ENCODE assay signal across 1 cellular context in the genomic region with DNA sequence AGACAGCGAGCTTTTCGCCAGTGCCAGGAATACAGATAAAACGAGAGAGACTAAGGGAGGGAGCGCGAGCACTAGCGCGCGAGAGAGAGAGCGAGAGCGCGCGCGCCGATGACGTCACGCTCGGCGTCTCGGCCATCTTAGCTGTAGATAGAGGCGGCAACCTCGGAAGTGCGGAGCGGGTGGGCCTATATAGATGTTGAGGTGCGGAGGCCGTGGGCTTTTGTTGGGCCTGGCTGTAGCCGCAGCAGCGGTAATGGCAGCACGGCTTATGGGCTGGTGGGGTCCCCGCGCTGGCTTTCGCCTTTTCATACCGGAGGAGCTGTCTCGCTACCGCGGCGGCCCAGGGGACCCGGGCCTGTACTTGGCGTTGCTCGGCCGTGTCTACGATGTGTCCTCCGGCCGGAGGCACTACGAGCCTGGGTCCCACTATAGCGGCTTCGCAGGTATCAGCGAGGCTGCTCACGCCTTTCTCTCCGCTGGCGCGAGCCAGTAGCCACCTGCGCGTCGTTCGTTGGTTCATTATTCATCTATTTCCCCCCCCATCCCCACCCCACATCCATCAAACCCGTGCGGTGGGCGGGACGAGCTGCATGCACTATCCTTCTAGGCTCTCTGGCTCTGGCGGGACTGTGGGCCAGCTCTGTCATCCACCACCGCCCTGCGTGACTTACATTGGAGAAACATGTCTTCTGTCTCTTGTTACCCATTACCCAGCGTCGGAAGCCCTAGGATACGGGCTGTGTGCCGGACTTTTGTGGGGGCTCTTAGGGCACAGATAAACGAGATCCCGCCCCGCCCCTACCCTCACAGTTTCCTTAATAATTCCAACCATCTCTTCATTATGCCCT.
TF ChIP-seq lines count a peak whose summit lies in the region.

No MANE protein-coding gene starts in this region.

TF ChIP-seq in HepG2, 621 proteins besides CTCF, POLR2A, EP300 and RAD21 (continued from another document and continues in another):
- TF ChIP-seq ZFP1 (CRISPR knock-in tag; IDR thresholded peaks at IDR 0.05) (peak; percentile 62), ZNF781 (CRISPR knock-in tag; IDR thresholded peaks at IDR 0.05; ENCODE audit: borderline replicate concordance, not compliant biosample characterization) (peak; percentile 59), MIXL1 (CRISPR knock-in tag; IDR thresholded peaks at IDR 0.05) (no peak), ZNF589 (CRISPR knock-in tag; conservative IDR thresholded peaks at IDR 0.05) (no peak), ATAD3A (CRISPR knock-in tag; IDR thresholded peaks at IDR 0.05) (no peak), SAFB2 (CRISPR knock-in tag; IDR thresholded peaks at IDR 0.05; ENCODE audit: borderline replicate concordance, low read depth) (peak; percentile 20; the same call in 1 of the 2 replicates), ZNF670 (CRISPR knock-in tag; IDR thresholded peaks at IDR 0.05; ENCODE audit: borderline replicate concordance) (no peak; the same call in 1 of the 2 replicates), CHD2 (IDR thresholded peaks at IDR 0.05; ENCODE audit: low read depth, low read length) (peak; percentile 70), POLR2G (IDR thresholded peaks at IDR 0.05; ENCODE audit: low read depth, low read length) (peak; percentile 90), NR2C2 (CRISPR knock-in tag; IDR thresholded peaks at IDR 0.05; ENCODE audit: borderline replicate concordance) (no peak; the same call in 1 of the 2 replicates), NFYC (CRISPR knock-in tag; IDR thresholded peaks at IDR 0.05) (peak; percentile 10; the same call in 1 of the 2 replicates), ZNF839 (CRISPR knock-in tag; IDR thresholded peaks at IDR 0.05; ENCODE audit: borderline replicate concordance) (no peak), CREM (IDR thresholded peaks at IDR 0.05) (peak; percentile 93), CREM (CRISPR knock-in tag; IDR thresholded peaks at IDR 0.05) (peak; percentile 58; the same call in 1 of the 2 replicates), SMAD9 (CRISPR knock-in tag; IDR thresholded peaks at IDR 0.05) (no peak), NCOA2 (CRISPR knock-in tag; IDR thresholded peaks at IDR 0.05) (peak; percentile 7; the same call in 1 of the 2 replicates), NPAS2 (CRISPR knock-in tag; IDR thresholded peaks at IDR 0.05; ENCODE audit: borderline replicate concordance) (no peak), ZNF577 (CRISPR knock-in tag; IDR thresholded peaks at IDR 0.05; ENCODE audit: borderline replicate concordance, low read depth) (no peak), HDAC2 (CRISPR knock-in tag; IDR thresholded peaks at IDR 0.05) (no peak; the same call in 1 of the 2 replicates), ZBTB20 (CRISPR knock-in tag; IDR thresholded peaks at IDR 0.05; ENCODE audit: borderline replicate concordance, low read depth) (no peak), SALL2 (CRISPR knock-in tag; IDR thresholded peaks at IDR 0.05) (no peak), ZNF567 (CRISPR knock-in tag; IDR thresholded peaks at IDR 0.05; ENCODE audit: borderline replicate concordance) (no peak; the same call in 1 of the 2 replicates), ERF (CRISPR knock-in tag; IDR thresholded peaks at IDR 0.05) (no peak; the same call in 1 of the 2 replicates)
- TF ChIP-seq, protein P1, sequence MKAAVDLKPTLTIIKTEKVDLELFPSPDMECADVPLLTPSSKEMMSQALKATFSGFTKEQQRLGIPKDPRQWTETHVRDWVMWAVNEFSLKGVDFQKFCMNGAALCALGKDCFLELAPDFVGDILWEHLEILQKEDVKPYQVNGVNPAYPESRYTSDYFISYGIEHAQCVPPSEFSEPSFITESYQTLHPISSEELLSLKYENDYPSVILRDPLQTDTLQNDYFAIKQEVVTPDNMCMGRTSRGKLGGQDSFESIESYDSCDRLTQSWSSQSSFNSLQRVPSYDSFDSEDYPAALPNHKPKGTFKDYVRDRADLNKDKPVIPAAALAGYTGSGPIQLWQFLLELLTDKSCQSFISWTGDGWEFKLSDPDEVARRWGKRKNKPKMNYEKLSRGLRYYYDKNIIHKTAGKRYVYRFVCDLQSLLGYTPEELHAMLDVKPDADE (CRISPR knock-in tag; IDR thresholded peaks at IDR 0.05) = 0 out of 2 replicates have a peak, but pooled peaks have one; percentile 26
- TF ChIP-seq, protein P2, sequence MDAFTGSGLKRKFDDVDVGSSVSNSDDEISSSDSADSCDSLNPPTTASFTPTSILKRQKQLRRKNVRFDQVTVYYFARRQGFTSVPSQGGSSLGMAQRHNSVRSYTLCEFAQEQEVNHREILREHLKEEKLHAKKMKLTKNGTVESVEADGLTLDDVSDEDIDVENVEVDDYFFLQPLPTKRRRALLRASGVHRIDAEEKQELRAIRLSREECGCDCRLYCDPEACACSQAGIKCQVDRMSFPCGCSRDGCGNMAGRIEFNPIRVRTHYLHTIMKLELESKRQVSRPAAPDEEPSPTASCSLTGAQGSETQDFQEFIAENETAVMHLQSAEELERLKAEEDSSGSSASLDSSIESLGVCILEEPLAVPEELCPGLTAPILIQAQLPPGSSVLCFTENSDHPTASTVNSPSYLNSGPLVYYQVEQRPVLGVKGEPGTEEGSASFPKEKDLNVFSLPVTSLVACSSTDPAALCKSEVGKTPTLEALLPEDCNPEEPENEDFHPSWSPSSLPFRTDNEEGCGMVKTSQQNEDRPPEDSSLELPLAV (CRISPR knock-in tag; conservative IDR thresholded peaks at IDR 0.05; ENCODE audit: low read depth) = no peak
- TF ChIP-seq, protein P3, sequence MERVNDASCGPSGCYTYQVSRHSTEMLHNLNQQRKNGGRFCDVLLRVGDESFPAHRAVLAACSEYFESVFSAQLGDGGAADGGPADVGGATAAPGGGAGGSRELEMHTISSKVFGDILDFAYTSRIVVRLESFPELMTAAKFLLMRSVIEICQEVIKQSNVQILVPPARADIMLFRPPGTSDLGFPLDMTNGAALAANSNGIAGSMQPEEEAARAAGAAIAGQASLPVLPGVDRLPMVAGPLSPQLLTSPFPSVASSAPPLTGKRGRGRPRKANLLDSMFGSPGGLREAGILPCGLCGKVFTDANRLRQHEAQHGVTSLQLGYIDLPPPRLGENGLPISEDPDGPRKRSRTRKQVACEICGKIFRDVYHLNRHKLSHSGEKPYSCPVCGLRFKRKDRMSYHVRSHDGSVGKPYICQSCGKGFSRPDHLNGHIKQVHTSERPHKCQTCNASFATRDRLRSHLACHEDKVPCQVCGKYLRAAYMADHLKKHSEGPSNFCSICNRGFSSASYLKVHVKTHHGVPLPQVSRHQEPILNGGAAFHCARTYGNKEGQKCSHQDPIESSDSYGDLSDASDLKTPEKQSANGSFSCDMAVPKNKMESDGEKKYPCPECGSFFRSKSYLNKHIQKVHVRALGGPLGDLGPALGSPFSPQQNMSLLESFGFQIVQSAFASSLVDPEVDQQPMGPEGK (CRISPR knock-in tag; IDR thresholded peaks at IDR 0.05) = no peak; the same call in none of the 2 replicates
- TF ChIP-seq, protein P4, sequence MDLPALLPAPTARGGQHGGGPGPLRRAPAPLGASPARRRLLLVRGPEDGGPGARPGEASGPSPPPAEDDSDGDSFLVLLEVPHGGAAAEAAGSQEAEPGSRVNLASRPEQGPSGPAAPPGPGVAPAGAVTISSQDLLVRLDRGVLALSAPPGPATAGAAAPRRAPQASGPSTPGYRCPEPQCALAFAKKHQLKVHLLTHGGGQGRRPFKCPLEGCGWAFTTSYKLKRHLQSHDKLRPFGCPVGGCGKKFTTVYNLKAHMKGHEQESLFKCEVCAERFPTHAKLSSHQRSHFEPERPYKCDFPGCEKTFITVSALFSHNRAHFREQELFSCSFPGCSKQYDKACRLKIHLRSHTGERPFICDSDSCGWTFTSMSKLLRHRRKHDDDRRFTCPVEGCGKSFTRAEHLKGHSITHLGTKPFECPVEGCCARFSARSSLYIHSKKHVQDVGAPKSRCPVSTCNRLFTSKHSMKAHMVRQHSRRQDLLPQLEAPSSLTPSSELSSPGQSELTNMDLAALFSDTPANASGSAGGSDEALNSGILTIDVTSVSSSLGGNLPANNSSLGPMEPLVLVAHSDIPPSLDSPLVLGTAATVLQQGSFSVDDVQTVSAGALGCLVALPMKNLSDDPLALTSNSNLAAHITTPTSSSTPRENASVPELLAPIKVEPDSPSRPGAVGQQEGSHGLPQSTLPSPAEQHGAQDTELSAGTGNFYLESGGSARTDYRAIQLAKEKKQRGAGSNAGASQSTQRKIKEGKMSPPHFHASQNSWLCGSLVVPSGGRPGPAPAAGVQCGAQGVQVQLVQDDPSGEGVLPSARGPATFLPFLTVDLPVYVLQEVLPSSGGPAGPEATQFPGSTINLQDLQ (CRISPR knock-in tag; IDR thresholded peaks at IDR 0.05) = no peak
- TF ChIP-seq, protein P5, sequence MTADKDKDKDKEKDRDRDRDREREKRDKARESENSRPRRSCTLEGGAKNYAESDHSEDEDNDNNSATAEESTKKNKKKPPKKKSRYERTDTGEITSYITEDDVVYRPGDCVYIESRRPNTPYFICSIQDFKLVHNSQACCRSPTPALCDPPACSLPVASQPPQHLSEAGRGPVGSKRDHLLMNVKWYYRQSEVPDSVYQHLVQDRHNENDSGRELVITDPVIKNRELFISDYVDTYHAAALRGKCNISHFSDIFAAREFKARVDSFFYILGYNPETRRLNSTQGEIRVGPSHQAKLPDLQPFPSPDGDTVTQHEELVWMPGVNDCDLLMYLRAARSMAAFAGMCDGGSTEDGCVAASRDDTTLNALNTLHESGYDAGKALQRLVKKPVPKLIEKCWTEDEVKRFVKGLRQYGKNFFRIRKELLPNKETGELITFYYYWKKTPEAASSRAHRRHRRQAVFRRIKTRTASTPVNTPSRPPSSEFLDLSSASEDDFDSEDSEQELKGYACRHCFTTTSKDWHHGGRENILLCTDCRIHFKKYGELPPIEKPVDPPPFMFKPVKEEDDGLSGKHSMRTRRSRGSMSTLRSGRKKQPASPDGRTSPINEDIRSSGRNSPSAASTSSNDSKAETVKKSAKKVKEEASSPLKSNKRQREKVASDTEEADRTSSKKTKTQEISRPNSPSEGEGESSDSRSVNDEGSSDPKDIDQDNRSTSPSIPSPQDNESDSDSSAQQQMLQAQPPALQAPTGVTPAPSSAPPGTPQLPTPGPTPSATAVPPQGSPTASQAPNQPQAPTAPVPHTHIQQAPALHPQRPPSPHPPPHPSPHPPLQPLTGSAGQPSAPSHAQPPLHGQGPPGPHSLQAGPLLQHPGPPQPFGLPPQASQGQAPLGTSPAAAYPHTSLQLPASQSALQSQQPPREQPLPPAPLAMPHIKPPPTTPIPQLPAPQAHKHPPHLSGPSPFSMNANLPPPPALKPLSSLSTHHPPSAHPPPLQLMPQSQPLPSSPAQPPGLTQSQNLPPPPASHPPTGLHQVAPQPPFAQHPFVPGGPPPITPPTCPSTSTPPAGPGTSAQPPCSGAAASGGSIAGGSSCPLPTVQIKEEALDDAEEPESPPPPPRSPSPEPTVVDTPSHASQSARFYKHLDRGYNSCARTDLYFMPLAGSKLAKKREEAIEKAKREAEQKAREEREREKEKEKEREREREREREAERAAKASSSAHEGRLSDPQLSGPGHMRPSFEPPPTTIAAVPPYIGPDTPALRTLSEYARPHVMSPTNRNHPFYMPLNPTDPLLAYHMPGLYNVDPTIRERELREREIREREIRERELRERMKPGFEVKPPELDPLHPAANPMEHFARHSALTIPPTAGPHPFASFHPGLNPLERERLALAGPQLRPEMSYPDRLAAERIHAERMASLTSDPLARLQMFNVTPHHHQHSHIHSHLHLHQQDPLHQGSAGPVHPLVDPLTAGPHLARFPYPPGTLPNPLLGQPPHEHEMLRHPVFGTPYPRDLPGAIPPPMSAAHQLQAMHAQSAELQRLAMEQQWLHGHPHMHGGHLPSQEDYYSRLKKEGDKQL (CRISPR knock-in tag; IDR thresholded peaks at IDR 0.05; ENCODE audit: low read depth) = no peak
- TF ChIP-seq, protein P6, sequence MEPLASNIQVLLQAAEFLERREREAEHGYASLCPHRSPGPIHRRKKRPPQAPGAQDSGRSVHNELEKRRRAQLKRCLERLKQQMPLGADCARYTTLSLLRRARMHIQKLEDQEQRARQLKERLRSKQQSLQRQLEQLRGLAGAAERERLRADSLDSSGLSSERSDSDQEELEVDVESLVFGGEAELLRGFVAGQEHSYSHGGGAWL (CRISPR knock-in tag; IDR thresholded peaks at IDR 0.05) = peak; percentile 31; the same call in 1 of the 2 replicates
- TF ChIP-seq, protein P7, sequence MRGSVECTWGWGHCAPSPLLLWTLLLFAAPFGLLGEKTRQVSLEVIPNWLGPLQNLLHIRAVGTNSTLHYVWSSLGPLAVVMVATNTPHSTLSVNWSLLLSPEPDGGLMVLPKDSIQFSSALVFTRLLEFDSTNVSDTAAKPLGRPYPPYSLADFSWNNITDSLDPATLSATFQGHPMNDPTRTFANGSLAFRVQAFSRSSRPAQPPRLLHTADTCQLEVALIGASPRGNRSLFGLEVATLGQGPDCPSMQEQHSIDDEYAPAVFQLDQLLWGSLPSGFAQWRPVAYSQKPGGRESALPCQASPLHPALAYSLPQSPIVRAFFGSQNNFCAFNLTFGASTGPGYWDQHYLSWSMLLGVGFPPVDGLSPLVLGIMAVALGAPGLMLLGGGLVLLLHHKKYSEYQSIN (CRISPR knock-in tag; IDR thresholded peaks at IDR 0.05; ENCODE audit: borderline replicate concordance) = no peak
- TF ChIP-seq, protein P8, sequence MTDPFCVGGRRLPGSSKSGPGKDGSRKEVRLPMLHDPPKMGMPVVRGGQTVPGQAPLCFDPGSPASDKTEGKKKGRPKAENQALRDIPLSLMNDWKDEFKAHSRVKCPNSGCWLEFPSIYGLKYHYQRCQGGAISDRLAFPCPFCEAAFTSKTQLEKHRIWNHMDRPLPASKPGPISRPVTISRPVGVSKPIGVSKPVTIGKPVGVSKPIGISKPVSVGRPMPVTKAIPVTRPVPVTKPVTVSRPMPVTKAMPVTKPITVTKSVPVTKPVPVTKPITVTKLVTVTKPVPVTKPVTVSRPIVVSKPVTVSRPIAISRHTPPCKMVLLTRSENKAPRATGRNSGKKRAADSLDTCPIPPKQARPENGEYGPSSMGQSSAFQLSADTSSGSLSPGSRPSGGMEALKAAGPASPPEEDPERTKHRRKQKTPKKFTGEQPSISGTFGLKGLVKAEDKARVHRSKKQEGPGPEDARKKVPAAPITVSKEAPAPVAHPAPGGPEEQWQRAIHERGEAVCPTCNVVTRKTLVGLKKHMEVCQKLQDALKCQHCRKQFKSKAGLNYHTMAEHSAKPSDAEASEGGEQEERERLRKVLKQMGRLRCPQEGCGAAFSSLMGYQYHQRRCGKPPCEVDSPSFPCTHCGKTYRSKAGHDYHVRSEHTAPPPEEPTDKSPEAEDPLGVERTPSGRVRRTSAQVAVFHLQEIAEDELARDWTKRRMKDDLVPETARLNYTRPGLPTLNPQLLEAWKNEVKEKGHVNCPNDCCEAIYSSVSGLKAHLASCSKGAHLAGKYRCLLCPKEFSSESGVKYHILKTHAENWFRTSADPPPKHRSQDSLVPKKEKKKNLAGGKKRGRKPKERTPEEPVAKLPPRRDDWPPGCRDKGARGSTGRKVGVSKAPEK (CRISPR knock-in tag; IDR thresholded peaks at IDR 0.05; ENCODE audit: borderline replicate concordance) = no peak
- TF ChIP-seq, protein P9, sequence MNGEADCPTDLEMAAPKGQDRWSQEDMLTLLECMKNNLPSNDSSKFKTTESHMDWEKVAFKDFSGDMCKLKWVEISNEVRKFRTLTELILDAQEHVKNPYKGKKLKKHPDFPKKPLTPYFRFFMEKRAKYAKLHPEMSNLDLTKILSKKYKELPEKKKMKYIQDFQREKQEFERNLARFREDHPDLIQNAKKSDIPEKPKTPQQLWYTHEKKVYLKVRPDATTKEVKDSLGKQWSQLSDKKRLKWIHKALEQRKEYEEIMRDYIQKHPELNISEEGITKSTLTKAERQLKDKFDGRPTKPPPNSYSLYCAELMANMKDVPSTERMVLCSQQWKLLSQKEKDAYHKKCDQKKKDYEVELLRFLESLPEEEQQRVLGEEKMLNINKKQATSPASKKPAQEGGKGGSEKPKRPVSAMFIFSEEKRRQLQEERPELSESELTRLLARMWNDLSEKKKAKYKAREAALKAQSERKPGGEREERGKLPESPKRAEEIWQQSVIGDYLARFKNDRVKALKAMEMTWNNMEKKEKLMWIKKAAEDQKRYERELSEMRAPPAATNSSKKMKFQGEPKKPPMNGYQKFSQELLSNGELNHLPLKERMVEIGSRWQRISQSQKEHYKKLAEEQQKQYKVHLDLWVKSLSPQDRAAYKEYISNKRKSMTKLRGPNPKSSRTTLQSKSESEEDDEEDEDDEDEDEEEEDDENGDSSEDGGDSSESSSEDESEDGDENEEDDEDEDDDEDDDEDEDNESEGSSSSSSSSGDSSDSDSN (CRISPR knock-in tag; IDR thresholded peaks at IDR 0.05) = peak; percentile 61; the same call in 1 of the 2 replicates
